In genomic region chr1:155950829-155951228, GRCh38 we compare ENCODE assay signal across 23 cellular contexts. TPM values are rescaled to one million over a fixed set of nuclear protein-coding genes. Genes with fewer than 3 reads are reported as not detected.
DNase-seq lines count a peak whose midpoint lies in the region; ATAC-seq, FAIRE-seq and TF ChIP-seq lines count a peak whose summit lies in the region.
"Had no signal": no experiment of that assay in that cellular context is flagged by ENCODE, and none has a peak within 500 bp of the region (broad histone marks: within the 10 kb centered on the region; RNA-seq: fewer than 3 reads in every experiment).

No MANE protein-coding gene starts in this region.

- H3K36me3 ChIP-seq in kidney (ENCODE audit: control insufficient read depth in 1 of 2, insufficient read depth in 2 of 2, low read length in 2 of 2), result peaks cover 12 to 34% of the 10 kb centered on the region in 2 donors

- H3K4me1 ChIP-seq in kidney (ENCODE audit: control insufficient read depth in 1 of 2, insufficient read depth in 1 of 2, low read depth in 1 of 2, low read length in 2 of 2), result no peaks in the 10 kb centered on the region
- H3K4me1 ChIP-seq: HAP-1 had no signal

- FAIRE-seq in kidney (lab: Jason Lieb, UNC), result no peak
- FAIRE-seq: D721Med had no signal

- peak overlapping the region; percentile 72 for H3K27ac Mint-ChIP-seq in activated naive CD4-positive, alpha-beta T cell treated with anti-CD3 and anti-CD28 coated beads, Interleukin-2, amount 10 ng/mL, durations not matched to agents 7 days and 5 days
- H3K27ac Mint-ChIP-seq in stimulated activated memory B cell treated with anti-CD40 and anti-IgM and Interleukin-4, amounts not matched to agents 10 μg/mL and 1 μg/mL and 100 μg/mL, for 72 hours, result peak overlapping the region; percentile 92

- peaks cover 32% of the 10 kb centered on the region for H3K4me1 Mint-ChIP-seq in activated naive CD4-positive, alpha-beta T cell treated with anti-CD3 and anti-CD28 coated beads, Interleukin-2, amount 10 ng/mL, durations not matched to agents 7 days and 5 days
- H3K4me1 Mint-ChIP-seq in stimulated activated memory B cell treated with anti-CD40 and anti-IgM and Interleukin-4, amounts not matched to agents 10 μg/mL and 1 μg/mL and 100 μg/mL, for 72 hours, result peaks cover 63% of the 10 kb centered on the region

- DNase-seq in activated naive CD4-positive, alpha-beta T cell treated with anti-CD3 and anti-CD28 coated beads, Interleukin-2, amount 10 ng/mL, durations not matched to agents 7 days and 5 days, result no peak
- no peak for DNase-seq in activated naive CD4-positive, alpha-beta T cell treated with anti-CD3 and anti-CD28 coated beads, Interleukin-2, amount 50 U/mL, for 16 hours
- DNase-seq in RWPE1 (ENCODE audit: low spot score) (no peak), kidney (peak; percentile 72), activated T-cell treated with anti-CD3 and anti-CD28 coated beads for 4 hours (no peak)
- no peak for DNase-seq in activated CD4-positive, alpha-beta T cell treated with anti-CD3 and anti-CD28 coated beads, Interleukin-2, amount 50 U/mL, for 48 hours
- DNase-seq: 8988T; GM23248; KG1; NCI-H1105; NCI-H1694; NCI-H2081; NCI-H2171; NCI-H345; NCI-H524; NCI-H774; NK-92 treated with Interleukin-12 subunit alpha and Interleukin-12 subunit beta, amount 100 ng/mL, for 24 hours had no signal

- POLR2A ChIA-PET in RWPE1 (lab: Yijun Ruan, JAX; ENCODE audit: low non-redundant PET), result no interaction called here

- peaks cover 63% of the 10 kb centered on the region for H3K36me3 Mint-ChIP-seq in activated naive CD4-positive, alpha-beta T cell treated with anti-CD3 and anti-CD28 coated beads, Interleukin-2, amount 10 ng/mL, durations not matched to agents 7 days and 5 days
- H3K36me3 Mint-ChIP-seq in stimulated activated memory B cell treated with anti-CD40 and anti-IgM and Interleukin-4, amounts not matched to agents 10 μg/mL and 1 μg/mL and 100 μg/mL, for 72 hours, result peaks cover 77% of the 10 kb centered on the region

- no peaks in the 10 kb centered on the region for H3K27me3 Mint-ChIP-seq in activated naive CD4-positive, alpha-beta T cell treated with anti-CD3 and anti-CD28 coated beads, Interleukin-2, amount 10 ng/mL, durations not matched to agents 7 days and 5 days
- H3K27me3 Mint-ChIP-seq in stimulated activated memory B cell treated with anti-CD40 and anti-IgM and Interleukin-4, amounts not matched to agents 10 μg/mL and 1 μg/mL and 100 μg/mL, for 72 hours, result no peaks in the 10 kb centered on the region

- H3K4me3 Mint-ChIP-seq in activated naive CD4-positive, alpha-beta T cell treated with anti-CD3 and anti-CD28 coated beads, Interleukin-2, amount 10 ng/mL, durations not matched to agents 7 days and 5 days, result no peak overlapping the region
- no peak overlapping the region for H3K4me3 Mint-ChIP-seq in stimulated activated memory B cell treated with anti-CD40 and anti-IgM and Interleukin-4, amounts not matched to agents 10 μg/mL and 1 μg/mL and 100 μg/mL, for 72 hours

- peak overlapping the region; percentile 36 for H3K27ac ChIP-seq in RWPE1
- no peak overlapping the region for H3K27ac ChIP-seq in kidney (ENCODE audit: low read depth in 2 of 2, low read length in 2 of 2)
- H3K27ac ChIP-seq: C4-2B, GM23248, HL-60 had no signal

- H3K9ac ChIP-seq in kidney (ENCODE audit: low read length in 2 of 2), result no peak overlapping the region
- H3K9ac ChIP-seq: GM23248 had no signal

- no peaks in the 10 kb centered on the region for H3K9me3 ChIP-seq in kidney (ENCODE audit: control insufficient read depth in 1 of 2, low read length in 2 of 2)
- H3K9me3 ChIP-seq: HAP-1 had no signal

- H3K4me3 ChIP-seq in kidney (ENCODE audit: low read length in 2 of 2), result no peak overlapping the region
- H3K4me3 ChIP-seq: GM23248, HAP-1 had no signal

- ATAC-seq in stimulated activated memory B cell treated with anti-CD40 and anti-IgM and Interleukin-4, amounts not matched to agents 10 μg/mL and 1 μg/mL and 100 μg/mL, for 72 hours, result no peak
- ATAC-seq in GM19324 (IDR thresholded peaks at IDR 0.05; ENCODE audit: low FRiP score, unreplicated experiment), result no peak

- CTCF ChIA-PET in activated naive CD4-positive, alpha-beta T cell treated with anti-CD3 and anti-CD28 coated beads, Interleukin-2, amount 10 ng/mL, durations not matched to agents 7 days and 5 days (lab: Charles Lee), result no interaction called here
- CTCF ChIA-PET in RWPE1 (lab: Yijun Ruan, JAX), result interaction anchor here (0.9 kb wide), 1 partner anchor 39 kb away, joined by 3 read pairs; no protein-coding TSS in a partner anchor

- intact Hi-C loops in kidney (cut with DNase I), result no loop called here

- TF ChIP-seq CTCF in RWPE1 (conservative IDR thresholded peaks at IDR 0.05; ENCODE audit: low read depth) (no peak), kidney (IDR thresholded peaks at IDR 0.05; ENCODE audit: borderline replicate concordance, extremely low read depth, insufficient read depth) (no peak)

- H3K9me3 Mint-ChIP-seq in activated naive CD4-positive, alpha-beta T cell treated with anti-CD3 and anti-CD28 coated beads, Interleukin-2, amount 10 ng/mL, durations not matched to agents 7 days and 5 days, result no peaks in the 10 kb centered on the region
- no peaks in the 10 kb centered on the region for H3K9me3 Mint-ChIP-seq in stimulated activated memory B cell treated with anti-CD40 and anti-IgM and Interleukin-4, amounts not matched to agents 10 μg/mL and 1 μg/mL and 100 μg/mL, for 72 hours

RNA-seq across cellular contexts. Expression of gene RXFP4, which starts 9.4 kb away (rescaled TPM):
- not detected for total RNA-seq in kidney
- polyA plus RNA-seq in kidney (ENCODE audit: insufficient read depth, low read depth, low replicate concordance), result 0.32 TPM
- total RNA-seq: GM23248 had no signal

RNA-seq across cellular contexts. Expression of gene KHDC4, which starts 16.6 kb away (rescaled TPM):
- total RNA-seq in kidney, result 57.4 TPM
- polyA plus RNA-seq in kidney (ENCODE audit: insufficient read depth, low read depth, low replicate concordance), result 19.8 TPM

RNA-seq across cellular contexts. Expression of gene ARHGEF2, which starts 27.5 kb away (rescaled TPM):
- 99.6 TPM for total RNA-seq in kidney
- 32.3 TPM for polyA plus RNA-seq in kidney (ENCODE audit: insufficient read depth, low read depth, low replicate concordance)

RNA-seq across cellular contexts. Expression of gene RIT1, which starts 39.7 kb away (rescaled TPM):
- total RNA-seq in kidney, result 40.8 TPM
- polyA plus RNA-seq in kidney (ENCODE audit: insufficient read depth, low read depth, low replicate concordance), result 33.2 TPM
